In genomic region chr6:89087881-89088280, GRCh38 we compare ENCODE assay signal across 22 cellular contexts. TPM values are rescaled to one million over a fixed set of nuclear protein-coding genes. Genes with fewer than 3 reads are reported as not detected.
DNase-seq lines count a peak whose midpoint lies in the region; ATAC-seq and TF ChIP-seq lines count a peak whose summit lies in the region.
"Had no signal": no experiment of that assay in that cellular context is flagged by ENCODE, and none has a peak within 500 bp of the region (broad histone marks: within the 10 kb centered on the region; RNA-seq: fewer than 3 reads in every experiment).

No MANE protein-coding gene starts in this region.

- DNase-seq in CD4-positive, alpha-beta T cell = no peak
- DNase-seq in HL-60 (ENCODE audit: low read depth in 1 of 2, low spot score in 1 of 2) (peak; percentile 53 to 75), fibroblast of the aortic adventitia (ENCODE audit: low read depth) (peak; percentile 35), osteocyte (ENCODE audit: extremely low spot score, unreplicated experiment) (no peak), anterior cingulate cortex (lab: John Stamatoyannopoulos, UW) (no peak)
- no peak for DNase-seq in activated T-helper 1 cell treated with anti-CD3 and anti-CD28 coated beads, Interleukin-12 subunit alpha, Interleukin-12 subunit beta, Interleukin-2, Interleukin-4 antibody, amounts not matched to agents 30 ng/mL and 10 ng/mL and 1 ng/mL, durations not matched to agents 14 hours and 24 hours and 36 hours (ENCODE audit: low spot score)
- DNase-seq in activated CD4-positive, alpha-beta memory T cell treated with anti-CD3 and anti-CD28 coated beads, Interleukin-2, amount 10 ng/mL, durations not matched to agents 7 days and 5 days = no peak
- DNase-seq: activated CD4-positive, alpha-beta memory T cell treated with anti-CD3 and anti-CD28 coated beads for 36 hours; activated naive CD4-positive, alpha-beta T cell treated with anti-CD3 and anti-CD28 coated beads for 36 hours; DMS79; effector CD8-positive, alpha-beta T cell; KBM-7; MM.1S; NCI-H146; NCI-H524 treated with DMSO at 0.1 percent for 48 hours; pancreas; RPMI8226; SK-N-SH; T1000 had no signal

- H3K27me3 Mint-ChIP-seq in CD4-positive, alpha-beta T cell = no peaks in the 10 kb centered on the region
- H3K27me3 Mint-ChIP-seq in osteocyte (ENCODE audit: unreplicated experiment) = no peaks in the 10 kb centered on the region
- no peaks in the 10 kb centered on the region for H3K27me3 Mint-ChIP-seq in activated T-helper 1 cell treated with anti-CD3 and anti-CD28 coated beads, Interleukin-12 subunit alpha, Interleukin-12 subunit beta, Interleukin-2, Interleukin-4 antibody, amounts not matched to agents 30 ng/mL and 10 ng/mL and 1 ng/mL, durations not matched to agents 14 hours and 24 hours and 36 hours (ENCODE audit: insufficient read depth)
- H3K27me3 Mint-ChIP-seq in activated CD4-positive, alpha-beta memory T cell treated with anti-CD3 and anti-CD28 coated beads, Interleukin-2, amount 10 ng/mL, durations not matched to agents 7 days and 5 days = no peaks in the 10 kb centered on the region
- H3K27me3 Mint-ChIP-seq: activated CD4-positive, alpha-beta memory T cell treated with anti-CD3 and anti-CD28 coated beads for 36 hours had no signal

- no peaks in the 10 kb centered on the region for H3K9me3 ChIP-seq in CD4-positive, alpha-beta T cell (ENCODE audit: control insufficient read depth, low read length)
- H3K9me3 ChIP-seq: pancreas, SK-N-SH had no signal

- ATAC-seq in CD4-positive, alpha-beta T cell (ENCODE audit: poor library complexity) = no peak
- ATAC-seq: GM12878, pancreas, sciatic nerve had no signal

- H3K4me3 Mint-ChIP-seq in CD4-positive, alpha-beta T cell = peak overlapping the region; percentile 49
- H3K4me3 Mint-ChIP-seq in osteocyte (ENCODE audit: unreplicated experiment) = no peak overlapping the region
- H3K4me3 Mint-ChIP-seq in activated T-helper 1 cell treated with anti-CD3 and anti-CD28 coated beads, Interleukin-12 subunit alpha, Interleukin-12 subunit beta, Interleukin-2, Interleukin-4 antibody, amounts not matched to agents 30 ng/mL and 10 ng/mL and 1 ng/mL, durations not matched to agents 14 hours and 24 hours and 36 hours = no peak overlapping the region
- no peak overlapping the region for H3K4me3 Mint-ChIP-seq in activated CD4-positive, alpha-beta memory T cell treated with anti-CD3 and anti-CD28 coated beads, Interleukin-2, amount 10 ng/mL, durations not matched to agents 7 days and 5 days
- H3K4me3 Mint-ChIP-seq: activated CD4-positive, alpha-beta memory T cell treated with anti-CD3 and anti-CD28 coated beads for 36 hours; activated naive CD4-positive, alpha-beta T cell treated with anti-CD3 and anti-CD28 coated beads for 36 hours had no signal

- H3K36me3 Mint-ChIP-seq in CD4-positive, alpha-beta T cell (ENCODE audit: low read depth) = peaks cover 44% of the 10 kb centered on the region
- peaks cover 35% of the 10 kb centered on the region for H3K36me3 Mint-ChIP-seq in osteocyte (ENCODE audit: unreplicated experiment)
- H3K36me3 Mint-ChIP-seq in activated T-helper 1 cell treated with anti-CD3 and anti-CD28 coated beads, Interleukin-12 subunit alpha, Interleukin-12 subunit beta, Interleukin-2, Interleukin-4 antibody, amounts not matched to agents 30 ng/mL and 10 ng/mL and 1 ng/mL, durations not matched to agents 14 hours and 24 hours and 36 hours (ENCODE audit: low read depth) = peaks cover 33% of the 10 kb centered on the region
- H3K36me3 Mint-ChIP-seq in activated CD4-positive, alpha-beta memory T cell treated with anti-CD3 and anti-CD28 coated beads, Interleukin-2, amount 10 ng/mL, durations not matched to agents 7 days and 5 days (ENCODE audit: low read depth) = peaks cover 39% of the 10 kb centered on the region

- CTCF ChIA-PET in CD4-positive, alpha-beta T cell (lab: Charles Lee) = interaction anchor here (1.2 kb wide), 1 partner anchor 19 kb away, joined by 3 read pairs; no protein-coding TSS in a partner anchor
- CTCF ChIA-PET in activated CD4-positive, alpha-beta memory T cell treated with anti-CD3 and anti-CD28 coated beads, Interleukin-2, amount 10 ng/mL, durations not matched to agents 7 days and 5 days (lab: Charles Lee) = interaction anchor here (1.4 kb wide), 1 partner anchor 8 kb away, joined by 3 read pairs; no protein-coding TSS in a partner anchor

- peak overlapping the region; percentile 21 for H3K27ac Mint-ChIP-seq in CD4-positive, alpha-beta T cell
- H3K27ac Mint-ChIP-seq in osteocyte (ENCODE audit: unreplicated experiment) = peak overlapping the region; percentile 3
- H3K27ac Mint-ChIP-seq in activated T-helper 1 cell treated with anti-CD3 and anti-CD28 coated beads, Interleukin-12 subunit alpha, Interleukin-12 subunit beta, Interleukin-2, Interleukin-4 antibody, amounts not matched to agents 30 ng/mL and 10 ng/mL and 1 ng/mL, durations not matched to agents 14 hours and 24 hours and 36 hours = no peak overlapping the region
- no peak overlapping the region for H3K27ac Mint-ChIP-seq in activated CD4-positive, alpha-beta memory T cell treated with anti-CD3 and anti-CD28 coated beads, Interleukin-2, amount 10 ng/mL, durations not matched to agents 7 days and 5 days
- H3K27ac Mint-ChIP-seq: activated CD4-positive, alpha-beta memory T cell treated with anti-CD3 and anti-CD28 coated beads for 36 hours; activated naive CD4-positive, alpha-beta T cell treated with anti-CD3 and anti-CD28 coated beads for 36 hours had no signal

- no peak overlapping the region for H3K27ac ChIP-seq in CD4-positive, alpha-beta T cell (ENCODE audit: low read depth, low read length)
- H3K27ac ChIP-seq in HL-60 (replicated peaks) = peak overlapping the region; percentile 56
- H3K27ac ChIP-seq: pancreas had no signal

- peaks cover 60% of the 10 kb centered on the region for H3K4me1 Mint-ChIP-seq in CD4-positive, alpha-beta T cell (ENCODE audit: low read depth)
- H3K4me1 Mint-ChIP-seq in osteocyte (ENCODE audit: unreplicated experiment) = peaks cover 34% of the 10 kb centered on the region
- H3K4me1 Mint-ChIP-seq in activated T-helper 1 cell treated with anti-CD3 and anti-CD28 coated beads, Interleukin-12 subunit alpha, Interleukin-12 subunit beta, Interleukin-2, Interleukin-4 antibody, amounts not matched to agents 30 ng/mL and 10 ng/mL and 1 ng/mL, durations not matched to agents 14 hours and 24 hours and 36 hours (ENCODE audit: low read depth) = peaks cover 41% of the 10 kb centered on the region
- H3K4me1 Mint-ChIP-seq in activated CD4-positive, alpha-beta memory T cell treated with anti-CD3 and anti-CD28 coated beads, Interleukin-2, amount 10 ng/mL, durations not matched to agents 7 days and 5 days = peaks cover 19% of the 10 kb centered on the region

- no peaks in the 10 kb centered on the region for H3K9me3 Mint-ChIP-seq in CD4-positive, alpha-beta T cell
- no peaks in the 10 kb centered on the region for H3K9me3 Mint-ChIP-seq in osteocyte (ENCODE audit: unreplicated experiment)
- no peaks in the 10 kb centered on the region for H3K9me3 Mint-ChIP-seq in activated T-helper 1 cell treated with anti-CD3 and anti-CD28 coated beads, Interleukin-12 subunit alpha, Interleukin-12 subunit beta, Interleukin-2, Interleukin-4 antibody, amounts not matched to agents 30 ng/mL and 10 ng/mL and 1 ng/mL, durations not matched to agents 14 hours and 24 hours and 36 hours
- H3K9me3 Mint-ChIP-seq in activated CD4-positive, alpha-beta memory T cell treated with anti-CD3 and anti-CD28 coated beads, Interleukin-2, amount 10 ng/mL, durations not matched to agents 7 days and 5 days = no peaks in the 10 kb centered on the region
- H3K9me3 Mint-ChIP-seq: activated CD4-positive, alpha-beta memory T cell treated with anti-CD3 and anti-CD28 coated beads for 36 hours; activated naive CD4-positive, alpha-beta T cell treated with anti-CD3 and anti-CD28 coated beads for 36 hours had no signal

- no peak overlapping the region for H3K4me3 ChIP-seq in HL-60 (replicated peaks; ENCODE audit: insufficient read depth, low read length)
- no peak overlapping the region for H3K4me3 ChIP-seq in fibroblast of the aortic adventitia (ENCODE audit: low read depth, low read length)
- H3K4me3 ChIP-seq: GM12878, lung, pancreas had no signal

- TF ChIP-seq CTCF in CD4-positive, alpha-beta T cell (IDR thresholded peaks at IDR 0.05) = no peak
- TF ChIP-seq CTCF in HL-60 (IDR thresholded peaks at IDR 0.05; ENCODE audit: insufficient read depth, low read length) = no peak
- no peak for TF ChIP-seq CTCF in fibroblast of the aortic adventitia (IDR thresholded peaks at IDR 0.05; ENCODE audit: insufficient read depth, low read length)
- TF ChIP-seq CTCF in osteocyte (IDR thresholded peaks at IDR 0.05) = no peak

- POLR2A ChIA-PET in CD4-positive, alpha-beta T cell (lab: Charles Lee) = interaction anchor here (0.7 to 4.3 kb wide), 3 partner anchors 8 to 125 kb away, joined by 3 to 21 read pairs (median 5); partner anchors contain the start of genes PNRC1 and RNGTT
- POLR2A ChIA-PET in activated CD4-positive, alpha-beta memory T cell treated with anti-CD3 and anti-CD28 coated beads, Interleukin-2, amount 10 ng/mL, durations not matched to agents 7 days and 5 days (lab: Charles Lee) = interaction anchor here (1.0 to 3.0 kb wide), 2 partner anchors 12 to 124 kb away, joined by 3 to 8 read pairs; partner anchors contain the start of gene RNGTT

- H3K27me3 ChIP-seq in CD4-positive, alpha-beta T cell (ENCODE audit: control insufficient read depth, insufficient read depth, low read length) = no peaks in the 10 kb centered on the region
- no peaks in the 10 kb centered on the region for H3K27me3 ChIP-seq in HL-60 (ENCODE audit: insufficient read depth, poor library complexity, severe bottlenecking)
- H3K27me3 ChIP-seq: pancreas had no signal

- intact Hi-C loops in CD4-positive, alpha-beta T cell (cut with DNase I, micrococcal nuclease) = loop anchor here (5.0 to 10.0 kb wide), 4 partner anchors 267 to 1933 kb away; partner anchors contain the start of genes CASP8AP2 (in 1 of the 2), MAP3K7 (in 1 of the 2), UBE2J1 (in 1 of the 2) and ZNF292 (in 1 of the 2)
- intact Hi-C loops in activated T-helper 1 cell treated with anti-CD3 and anti-CD28 coated beads, Interleukin-12 subunit alpha, Interleukin-12 subunit beta, Interleukin-2, Interleukin-4 antibody, amounts not matched to agents 30 ng/mL and 10 ng/mL and 1 ng/mL, durations not matched to agents 14 hours and 24 hours and 36 hours (cut with micrococcal nuclease) = no loop called here

RNA-seq across cellular contexts. Expression of gene PNRC1, which starts 7.3 kb away (rescaled TPM):
- total RNA-seq in CD4-positive, alpha-beta T cell = 1,000 to 10,000 TPM in 1 of 2 experiments, 100 to 1,000 TPM in 1; 974 to 1,023 TPM
- 92.3 and 138 TPM in 2 replicates for total RNA-seq in fibroblast of the aortic adventitia (ENCODE audit: low replicate concordance)
- total RNA-seq in osteocyte = 157 and 160 TPM in 2 replicates
- total RNA-seq in activated T-helper 1 cell treated with anti-CD3 and anti-CD28 coated beads, Interleukin-12 subunit alpha, Interleukin-12 subunit beta, Interleukin-2, Interleukin-4 antibody, amounts not matched to agents 30 ng/mL and 10 ng/mL and 1 ng/mL, durations not matched to agents 14 hours and 24 hours and 36 hours = 45.6 and 47.6 TPM in 2 replicates
- total RNA-seq in activated CD4-positive, alpha-beta memory T cell treated with anti-CD3 and anti-CD28 coated beads, Interleukin-2, amount 10 ng/mL, durations not matched to agents 7 days and 5 days = 100 to 1,000 TPM; 130 to 131 TPM

RNA-seq across cellular contexts. Expression of gene SRSF12, which starts 30.0 kb away (rescaled TPM):
- not detected for total RNA-seq in CD4-positive, alpha-beta T cell
- 0.09 and 0.33 TPM in 2 replicates for total RNA-seq in fibroblast of the aortic adventitia (ENCODE audit: low replicate concordance)
- total RNA-seq in osteocyte = 3.7 TPM in 2 replicates
- total RNA-seq in activated T-helper 1 cell treated with anti-CD3 and anti-CD28 coated beads, Interleukin-12 subunit alpha, Interleukin-12 subunit beta, Interleukin-2, Interleukin-4 antibody, amounts not matched to agents 30 ng/mL and 10 ng/mL and 1 ng/mL, durations not matched to agents 14 hours and 24 hours and 36 hours = 0.07 and 0.10 TPM in 2 replicates
- total RNA-seq in activated CD4-positive, alpha-beta memory T cell treated with anti-CD3 and anti-CD28 coated beads, Interleukin-2, amount 10 ng/mL, durations not matched to agents 7 days and 5 days = not detected
- total RNA-seq: GM12878 had no signal

RNA-seq across cellular contexts. Expression of gene PM20D2, which starts 58.0 kb away (rescaled TPM):
- 1 to 10 TPM; 5.2 to 5.3 TPM for total RNA-seq in CD4-positive, alpha-beta T cell
- 2.6 and 5.2 TPM in 2 replicates for total RNA-seq in fibroblast of the aortic adventitia (ENCODE audit: low replicate concordance)
- 7.9 and 9.2 TPM in 2 replicates for total RNA-seq in osteocyte
- 14.1 TPM in 2 replicates for total RNA-seq in activated T-helper 1 cell treated with anti-CD3 and anti-CD28 coated beads, Interleukin-12 subunit alpha, Interleukin-12 subunit beta, Interleukin-2, Interleukin-4 antibody, amounts not matched to agents 30 ng/mL and 10 ng/mL and 1 ng/mL, durations not matched to agents 14 hours and 24 hours and 36 hours
- 1 to 10 TPM; 5.0 to 5.5 TPM for total RNA-seq in activated CD4-positive, alpha-beta memory T cell treated with anti-CD3 and anti-CD28 coated beads, Interleukin-2, amount 10 ng/mL, durations not matched to agents 7 days and 5 days

Comparison
In these comparisons a context has a peak if more than half of its experiments do, and no peak if none do; other contexts are left out.
1. DNase-seq: peak in HL-60 (2 of 2) and fibroblast of the aortic adventitia (single experiment); none in CD4-positive, alpha-beta T cell (0 of 10), osteocyte (single experiment), activated T-helper 1 cell treated with anti-CD3 and anti-CD28 coated beads, Interleukin-12 subunit alpha, Interleukin-12 subunit beta, Interleukin-2, Interleukin-4 antibody, amounts not matched to agents 30 ng/mL and 10 ng/mL and 1 ng/mL, durations not matched to agents 14 hours and 24 hours and 36 hours (single experiment), activated CD4-positive, alpha-beta memory T cell treated with anti-CD3 and anti-CD28 coated beads, Interleukin-2, amount 10 ng/mL, durations not matched to agents 7 days and 5 days (single experiment) and anterior cingulate cortex (0 of 58).
2. H3K27ac Mint-ChIP-seq: peak in CD4-positive, alpha-beta T cell (single experiment) and osteocyte (single experiment); none in activated T-helper 1 cell treated with anti-CD3 and anti-CD28 coated beads, Interleukin-12 subunit alpha, Interleukin-12 subunit beta, Interleukin-2, Interleukin-4 antibody, amounts not matched to agents 30 ng/mL and 10 ng/mL and 1 ng/mL, durations not matched to agents 14 hours and 24 hours and 36 hours (single experiment) and activated CD4-positive, alpha-beta memory T cell treated with anti-CD3 and anti-CD28 coated beads, Interleukin-2, amount 10 ng/mL, durations not matched to agents 7 days and 5 days (single experiment).